In genomic region chr15:101501703-101502373, GRCh38 we compare ENCODE assay signal across 8 cellular contexts. TPM values are rescaled to one million over a fixed set of nuclear protein-coding genes. Genes with fewer than 3 reads are reported as not detected.
DNase-seq lines count a peak whose midpoint lies in the region; ATAC-seq and TF ChIP-seq lines count a peak whose summit lies in the region.

No MANE protein-coding gene starts in this region.

- peaks cover 5% of the 10 kb centered on the region for H3K4me1 ChIP-seq in adipocyte (ENCODE audit: control insufficient read depth, insufficient read depth, low read length)

- H3K9ac ChIP-seq in adipocyte (ENCODE audit: low read length): no peak overlapping the region

- H3K27me3 ChIP-seq in adipocyte (replicated peaks; ENCODE audit: control insufficient read depth, insufficient read depth, low read length): peaks cover 14% of the 10 kb centered on the region

- no peaks in the 10 kb centered on the region for H3K36me3 ChIP-seq in adipocyte (ENCODE audit: control insufficient read depth, insufficient read depth, low read length, severe bottlenecking)

- TF ChIP-seq CTCF in GM12873 (IDR thresholded peaks at IDR 0.05; ENCODE audit: insufficient read depth, low read depth, low read length, missing control alignments) (peak; percentile 67), omental fat pad (IDR thresholded peaks at IDR 0.05) (no peak)

- H3K4me3 ChIP-seq in adipocyte (ENCODE audit: low read length): no peak overlapping the region

- DNase-seq in SK-N-DZ (ENCODE audit: low spot score) (peak; percentile 27), adipocyte (ENCODE audit: low read depth) (peak; percentile 34), left kidney (ENCODE audit: low read depth, low spot score) (peak; percentile 68), omental fat pad (ENCODE audit: low spot score) (no peak)
- peak; percentile 6 for DNase-seq in stimulated activated CD8-positive, alpha-beta memory T cell treated with anti-CD3 and anti-CD28 coated beads, Interleukin-15, amount 100 ng/mL, for 1 hour (ENCODE audit: low read depth)
- no peak for DNase-seq in effector CD4-positive, alpha-beta T cell

- no peaks in the 10 kb centered on the region for H3K9me3 ChIP-seq in adipocyte (ENCODE audit: control insufficient read depth, low read length)

- peak; percentile 65 for ATAC-seq in HG02642 (IDR thresholded peaks at IDR 0.05; ENCODE audit: poor library complexity, unreplicated experiment)
- no peak for ATAC-seq in omental fat pad (ENCODE audit: low FRiP score)

RNA-seq across cellular contexts. Expression of gene PCSK6, which starts 12.3 kb away (rescaled TPM):
- polyA plus RNA-seq in SK-N-DZ (2014; cell fraction: cytosol; rRNA removed): not detected in 2 replicates
- not detected in 2 replicates for polyA plus RNA-seq in SK-N-DZ (2014; cell fraction: nucleus; rRNA removed)
- 10 to 100 TPM in 3 of 4 donors, 1 to 10 TPM in 1; 9.7 to 20.5 (median 13.1) TPM for total RNA-seq in omental fat pad

Comparison
In these comparisons a context has a peak if more than half of its experiments do, and no peak if none do; other contexts are left out.
1. DNase-seq: peak in SK-N-DZ (single experiment), adipocyte (single experiment), left kidney (single experiment) and stimulated activated CD8-positive, alpha-beta memory T cell treated with anti-CD3 and anti-CD28 coated beads, Interleukin-15, amount 100 ng/mL, for 1 hour (single experiment); none in effector CD4-positive, alpha-beta T cell (single experiment) and omental fat pad (single experiment).